ENCODE assay signal across 18 cellular contexts in the genomic region with DNA sequence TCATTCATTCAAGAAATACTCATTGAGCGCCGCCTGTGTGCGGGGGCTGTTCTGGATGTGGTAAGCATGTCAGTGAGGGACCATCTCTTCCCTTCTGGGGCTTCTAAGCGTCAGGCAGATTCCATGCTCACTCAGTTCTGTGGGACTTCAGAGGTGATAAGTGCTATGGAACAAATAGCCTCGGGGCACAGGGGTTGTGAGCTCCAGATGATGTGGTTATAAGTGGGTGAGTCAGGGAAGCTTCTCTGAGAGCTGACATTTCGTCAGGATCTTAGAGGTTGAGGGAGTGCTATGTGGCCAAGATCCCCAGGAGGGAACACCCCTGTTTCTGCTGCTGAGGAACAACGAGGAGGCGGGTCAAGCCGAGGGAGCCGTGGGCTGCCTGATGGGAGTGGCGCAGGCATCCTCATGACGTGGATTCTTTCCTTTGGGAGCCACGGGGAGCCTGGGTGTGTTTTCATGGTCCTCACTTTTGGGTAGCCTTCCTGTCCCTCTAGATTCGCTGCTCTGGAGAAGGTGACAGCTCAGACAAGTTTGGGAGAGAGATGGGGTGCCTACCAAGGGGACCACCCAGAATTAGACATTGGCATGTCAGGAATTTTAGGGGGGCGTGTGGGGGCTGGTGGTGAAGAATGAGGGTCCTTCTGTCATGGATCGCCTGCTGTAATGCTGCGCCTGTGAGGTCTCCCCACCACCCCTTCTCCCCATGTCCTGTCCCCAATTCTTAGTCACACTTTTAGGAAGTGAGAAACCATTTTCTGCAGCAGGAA. TPM values are rescaled to one million over a fixed set of nuclear protein-coding genes. Genes with fewer than 3 reads are reported as not detected.
DNase-seq lines count a peak whose midpoint lies in the region; ATAC-seq and TF ChIP-seq lines count a peak whose summit lies in the region.
"Had no signal": no experiment of that assay in that cellular context is flagged by ENCODE, and none has a peak within 500 bp of the region (broad histone marks: within the 10 kb centered on the region; RNA-seq: fewer than 3 reads in every experiment).

No MANE protein-coding gene starts in this region.

- H3K27me3 Mint-ChIP-seq in stimulated activated naive CD8-positive, alpha-beta T cell treated with anti-CD3 and anti-CD28 coated beads, Interleukin-15, amount 100 ng/mL, for 72 hours, result peaks cover 56% of the 10 kb centered on the region

- TF ChIP-seq CTCF in AG09319 (IDR thresholded peaks at IDR 0.05; ENCODE audit: low read depth, low read length) (no peak), foreskin keratinocyte (conservative IDR thresholded peaks at IDR 0.05) (no peak)

- H3K27ac Mint-ChIP-seq in stimulated activated naive CD8-positive, alpha-beta T cell treated with anti-CD3 and anti-CD28 coated beads, Interleukin-15, amount 100 ng/mL, for 72 hours, result no peak overlapping the region
- H3K27ac Mint-ChIP-seq: activated naive CD4-positive, alpha-beta T cell treated with anti-CD3 and anti-CD28 coated beads, Interleukin-2, amount 10 ng/mL, durations not matched to agents 7 days and 5 days; B cell; stimulated activated effector memory CD8-positive, alpha-beta T cell treated with anti-CD3 and anti-CD28 coated beads, Interleukin-12 subunit alpha, Interleukin-12 subunit beta, amount 100 ng/mL, for 72 hours had no signal

- H3K4me3 Mint-ChIP-seq in stimulated activated naive CD8-positive, alpha-beta T cell treated with anti-CD3 and anti-CD28 coated beads, Interleukin-15, amount 100 ng/mL, for 72 hours, result no peak overlapping the region
- H3K4me3 Mint-ChIP-seq: activated naive CD4-positive, alpha-beta T cell treated with anti-CD3 and anti-CD28 coated beads, Interleukin-2, amount 10 ng/mL, durations not matched to agents 7 days and 5 days; B cell; stimulated activated effector memory CD8-positive, alpha-beta T cell treated with anti-CD3 and anti-CD28 coated beads, Interleukin-12 subunit alpha, Interleukin-12 subunit beta, amount 100 ng/mL, for 72 hours had no signal

- H3K27me3 ChIP-seq in SJCRH30, result no peaks in the 10 kb centered on the region
- peaks cover 6% of the 10 kb centered on the region for H3K27me3 ChIP-seq in foreskin keratinocyte

- H3K4me1 ChIP-seq in SJCRH30, result peaks cover 82% of the 10 kb centered on the region
- H3K4me1 ChIP-seq in foreskin keratinocyte, result peaks cover 8% of the 10 kb centered on the region
- H3K4me1 ChIP-seq: upper lobe of right lung had no signal

- peak; percentile 88 for ATAC-seq in foreskin keratinocyte
- ATAC-seq in stimulated activated naive CD8-positive, alpha-beta T cell treated with anti-CD3 and anti-CD28 coated beads, Interleukin-15, amount 100 ng/mL, for 72 hours, result no peak
- no peak for ATAC-seq in GM18520 (IDR thresholded peaks at IDR 0.05; ENCODE audit: unreplicated experiment)
- ATAC-seq: stimulated activated effector memory CD8-positive, alpha-beta T cell treated with anti-CD3 and anti-CD28 coated beads, Interleukin-12 subunit alpha, Interleukin-12 subunit beta, amount 100 ng/mL, for 72 hours; upper lobe of right lung had no signal

- no peak overlapping the region for H3K4me3 ChIP-seq in SJCRH30
- H3K4me3 ChIP-seq: upper lobe of right lung had no signal

- no peaks in the 10 kb centered on the region for H3K36me3 ChIP-seq in SJCRH30
- H3K36me3 ChIP-seq: neutrophil, upper lobe of right lung had no signal

- H3K4me1 Mint-ChIP-seq in stimulated activated naive CD8-positive, alpha-beta T cell treated with anti-CD3 and anti-CD28 coated beads, Interleukin-15, amount 100 ng/mL, for 72 hours, result no peaks in the 10 kb centered on the region
- H3K4me1 Mint-ChIP-seq: activated naive CD4-positive, alpha-beta T cell treated with anti-CD3 and anti-CD28 coated beads, Interleukin-2, amount 10 ng/mL, durations not matched to agents 7 days and 5 days; B cell; stimulated activated effector memory CD8-positive, alpha-beta T cell treated with anti-CD3 and anti-CD28 coated beads, Interleukin-12 subunit alpha, Interleukin-12 subunit beta, amount 100 ng/mL, for 72 hours had no signal

- H3K9me3 Mint-ChIP-seq in stimulated activated naive CD8-positive, alpha-beta T cell treated with anti-CD3 and anti-CD28 coated beads, Interleukin-15, amount 100 ng/mL, for 72 hours, result no peaks in the 10 kb centered on the region
- H3K9me3 Mint-ChIP-seq: activated naive CD4-positive, alpha-beta T cell treated with anti-CD3 and anti-CD28 coated beads, Interleukin-2, amount 10 ng/mL, durations not matched to agents 7 days and 5 days; stimulated activated effector memory CD8-positive, alpha-beta T cell treated with anti-CD3 and anti-CD28 coated beads, Interleukin-12 subunit alpha, Interleukin-12 subunit beta, amount 100 ng/mL, for 72 hours had no signal

- H3K27ac ChIP-seq in SJCRH30 (peak overlapping the region; percentile 90), foreskin keratinocyte (no peak overlapping the region)
- H3K27ac ChIP-seq: neutrophil, upper lobe of right lung had no signal

- no peaks in the 10 kb centered on the region for H3K9me3 ChIP-seq in SJCRH30 (replicated peaks)
- H3K9me3 ChIP-seq: neutrophil, upper lobe of right lung had no signal

- DNase-seq in AG09319 (ENCODE audit: extremely low read depth, low read depth), result peak; percentile 72
- DNase-seq in GM04503 (ENCODE audit: low read depth), result peak; percentile 95
- peak; percentile 77 to 87 for DNase-seq in SJCRH30
- peak; percentile 40 to 77 for DNase-seq in foreskin keratinocyte
- DNase-seq in activated CD4-positive, alpha-beta T cell treated with anti-CD3 and anti-CD28 coated beads, Interleukin-2, amount 50 U/mL, for 4 hours, result no peak
- DNase-seq in stimulated activated naive CD8-positive, alpha-beta T cell treated with anti-CD3 and anti-CD28 coated beads, Interleukin-15, amount 100 ng/mL, for 72 hours, result no peak
- no peak for DNase-seq in Ammon's horn (ENCODE audit: low spot score)
- DNase-seq: activated CD4-positive, alpha-beta T cell treated with anti-CD3 and anti-CD28 coated beads for 4 hours; activated naive CD4-positive, alpha-beta T cell treated with anti-CD3 and anti-CD28 coated beads, Interleukin-2, amount 10 ng/mL, durations not matched to agents 7 days and 5 days; activated T-cell treated with anti-CD3 and anti-CD28 coated beads for 4 hours; NCI-H2107; SHP77 treated with DMSO at 0.1 percent for 48 hours; T-helper 9 cell; upper lobe of right lung had no signal

RNA-seq across cellular contexts. Expression of a gene that starts 38.5 kb away (rescaled TPM):
- total RNA-seq in SJCRH30 (2014; rRNA removed; shearing (Covaris generic)), result 37.3 and 38.9 TPM in 2 replicates
- total RNA-seq in foreskin keratinocyte, result 0.17 and 0.42 TPM in 2 replicates
- 0.06 and 0.22 TPM in 2 replicates for polyA plus RNA-seq in foreskin keratinocyte

Comparison
In these comparisons a context has a peak if more than half of its experiments do, and no peak if none do; other contexts are left out.
1. DNase-seq: peak in AG09319 (single experiment), GM04503 (single experiment), SJCRH30 (2 of 2) and foreskin keratinocyte (2 of 2); none in activated CD4-positive, alpha-beta T cell treated with anti-CD3 and anti-CD28 coated beads, Interleukin-2, amount 50 U/mL, for 4 hours (0 of 2), stimulated activated naive CD8-positive, alpha-beta T cell treated with anti-CD3 and anti-CD28 coated beads, Interleukin-15, amount 100 ng/mL, for 72 hours (0 of 2) and Ammon's horn (single experiment).
2. RNA of a gene that starts 38.5 kb away (total RNA-seq): 37.3 to 38.9 TPM in SJCRH30; 0.17 to 0.42 TPM in foreskin keratinocyte; every median in the first group is over 10 times any median in the second.